ENCODE assay signal across 1 cellular context in the genomic region with DNA sequence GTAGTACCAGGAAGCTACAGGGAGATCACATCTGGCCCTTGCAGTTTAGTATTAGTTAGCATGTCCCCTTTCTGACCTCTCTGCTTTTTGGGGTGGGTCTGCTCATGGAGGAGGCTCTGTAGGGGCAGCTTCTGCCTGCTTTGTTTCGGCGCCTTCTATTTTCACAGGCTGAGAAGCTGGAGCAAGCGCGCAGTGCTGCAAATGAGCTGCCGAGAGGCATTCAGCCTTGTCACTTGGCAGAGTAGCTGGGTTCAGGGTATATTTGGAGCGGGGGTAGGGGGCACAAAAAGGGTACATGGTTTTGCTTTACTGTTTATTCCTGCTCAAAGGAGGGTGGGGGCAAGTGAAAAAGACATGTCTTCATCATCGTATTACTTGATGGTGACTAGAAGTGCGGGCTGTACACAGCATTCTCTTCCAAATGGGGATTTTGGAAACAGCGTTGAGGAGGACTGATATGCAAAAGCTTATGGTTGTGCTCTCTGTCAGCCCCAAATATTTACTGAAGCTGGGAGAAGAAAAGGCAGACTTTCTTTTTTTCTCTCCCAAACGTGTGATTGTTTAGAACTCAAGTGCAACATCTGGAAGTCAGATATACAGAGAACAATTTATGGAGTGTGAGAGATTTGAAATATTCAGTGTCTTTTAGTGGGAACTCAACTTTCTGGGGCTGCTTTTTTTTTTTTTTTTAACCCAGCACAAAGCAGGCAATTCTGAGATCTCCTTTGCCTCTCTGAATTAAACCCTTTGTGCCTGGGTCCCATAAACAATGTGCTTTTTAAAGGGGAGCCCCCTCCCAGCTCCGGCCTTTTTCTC.
TF ChIP-seq lines count a peak whose summit lies in the region.

No MANE protein-coding gene starts in this region.

TF ChIP-seq in HEK293, 187 proteins besides CTCF, POLR2A, EP300 and RAD21 (continued from another document):
- TF ChIP-seq ZNF449 (tag by site-specific recombination; IDR thresholded peaks at IDR 0.05): no peak
